ENCODE assay signal across 19 cellular contexts in the genomic region with DNA sequence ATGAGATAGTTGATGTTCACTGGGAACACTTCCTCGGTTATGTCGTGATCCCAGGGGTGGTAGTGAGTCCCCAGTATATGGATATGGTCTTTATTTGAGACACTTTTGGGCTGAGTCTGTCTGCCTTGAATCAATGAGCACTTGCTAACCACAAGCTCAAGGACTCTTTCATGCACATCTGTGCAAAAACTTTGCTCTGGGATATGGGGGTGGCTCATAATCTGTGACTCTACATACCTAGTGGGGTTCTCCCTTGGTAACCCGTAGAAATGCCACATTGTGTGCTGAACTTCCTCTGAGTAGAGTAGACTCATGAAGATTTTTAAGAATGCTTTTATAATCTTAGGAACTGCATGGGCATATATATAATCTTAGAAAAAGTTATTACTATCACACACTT.
"Had no signal": no experiment of that assay in that cellular context is flagged by ENCODE, and none has a peak within 500 bp of the region (broad histone marks: within the 10 kb centered on the region; RNA-seq: fewer than 3 reads in every experiment).

No MANE protein-coding gene starts in this region.

- ATAC-seq: gastrocnemius medialis; naive thymus-derived CD8-positive, alpha-beta T cell; sciatic nerve; stimulated activated naive CD8-positive, alpha-beta T cell treated with anti-CD3 and anti-CD28 coated beads, Interleukin-15, Interleukin-2, amounts not matched to agents 100 U/mL and 50 U/mL, for 24 hours had no signal

- H3K36me3 ChIP-seq: prostate gland had no signal

- H3K9me3 ChIP-seq: gastrocnemius medialis, prostate gland, testis, tibial artery had no signal

- H3K4me2 ChIP-seq: smooth muscle cell had no signal

- H3K4me3 ChIP-seq: gastrocnemius medialis, prostate gland, right atrium auricular region, smooth muscle cell, testis, tibial artery had no signal

- H3K27me3 ChIP-seq: gastrocnemius medialis, right atrium auricular region, testis, tibial artery had no signal

- H3K27ac ChIP-seq: gastrocnemius medialis, prostate gland, right atrium auricular region, testis, tibial artery had no signal

- H3K27me3 Mint-ChIP-seq: naive thymus-derived CD8-positive, alpha-beta T cell; type B pancreatic cell had no signal

- H3K4me1 Mint-ChIP-seq: nephron progenitor cell had no signal

- H3K4me1 ChIP-seq: gastrocnemius medialis, prostate gland, right atrium auricular region, testis had no signal

- DNase-seq: cortex of kidney; effector CD4-positive, alpha-beta T cell; gastrocnemius medialis; mesendoderm; midbrain; naive thymus-derived CD8-positive, alpha-beta T cell; nephron progenitor cell; stimulated activated CD4-positive, alpha-beta T cell treated with anti-CD3 and anti-CD28 coated beads, Interleukin-12 subunit alpha, Interleukin-12 subunit beta, amount 100 ng/mL, for 4 hours; stimulated activated CD4-positive, alpha-beta T cell treated with anti-CD3 and anti-CD28 coated beads, Interleukin-1b, Interleukin-23, amount 100 ng/mL, for 48 hours; stimulated activated CD4-positive, alpha-beta T cell treated with anti-CD3 and anti-CD28 coated beads, Interleukin-4, amount 100 ng/mL, for 1 hour; stimulated activated CD8-positive, alpha-beta memory T cell treated with anti-CD3 and anti-CD28 coated beads, Interleukin-4, amount 100 ng/mL, for 48 hours; stimulated activated naive CD8-positive, alpha-beta T cell treated with anti-CD3 and anti-CD28 coated beads, Interleukin-15, Interleukin-2, amounts not matched to agents 100 U/mL and 50 U/mL, for 24 hours; testis; tibial artery had no signal

- H3K4me3 Mint-ChIP-seq: naive thymus-derived CD8-positive, alpha-beta T cell; nephron progenitor cell; type B pancreatic cell had no signal

- H3K27ac Mint-ChIP-seq: naive thymus-derived CD8-positive, alpha-beta T cell; nephron progenitor cell; type B pancreatic cell had no signal
